8 cellular contexts compared by ENCODE assay signal in genomic region chr1:52769346-52770033, GRCh38.
"Had no signal": no experiment of that assay in that cellular context is flagged by ENCODE, and none has a peak within 500 bp of the region (broad histone marks: within the 10 kb centered on the region; RNA-seq: fewer than 3 reads in every experiment).

No MANE protein-coding gene starts in this region.

- DNase-seq: activated CD4-positive, alpha-beta T cell treated with anti-CD3 and anti-CD28 coated beads, Interleukin-2, amount 10 ng/mL, durations not matched to agents 7 days and 5 days; activated CD4-positive, CD25-positive, alpha-beta regulatory T cell; activated CD8-positive, alpha-beta memory T cell treated with anti-CD3 and anti-CD28 coated beads for 24 hours; activated naive CD4-positive, alpha-beta T cell treated with Interleukin-2 at 50 U/mL for 16 hours; caudate nucleus; cortex of kidney; effector CD8-positive, alpha-beta T cell had no signal

- H3K4me3 ChIP-seq: skin epidermis had no signal

- H3K27ac ChIP-seq: skin epidermis had no signal
